ENCODE assay signal across 22 cellular contexts in the genomic region with DNA sequence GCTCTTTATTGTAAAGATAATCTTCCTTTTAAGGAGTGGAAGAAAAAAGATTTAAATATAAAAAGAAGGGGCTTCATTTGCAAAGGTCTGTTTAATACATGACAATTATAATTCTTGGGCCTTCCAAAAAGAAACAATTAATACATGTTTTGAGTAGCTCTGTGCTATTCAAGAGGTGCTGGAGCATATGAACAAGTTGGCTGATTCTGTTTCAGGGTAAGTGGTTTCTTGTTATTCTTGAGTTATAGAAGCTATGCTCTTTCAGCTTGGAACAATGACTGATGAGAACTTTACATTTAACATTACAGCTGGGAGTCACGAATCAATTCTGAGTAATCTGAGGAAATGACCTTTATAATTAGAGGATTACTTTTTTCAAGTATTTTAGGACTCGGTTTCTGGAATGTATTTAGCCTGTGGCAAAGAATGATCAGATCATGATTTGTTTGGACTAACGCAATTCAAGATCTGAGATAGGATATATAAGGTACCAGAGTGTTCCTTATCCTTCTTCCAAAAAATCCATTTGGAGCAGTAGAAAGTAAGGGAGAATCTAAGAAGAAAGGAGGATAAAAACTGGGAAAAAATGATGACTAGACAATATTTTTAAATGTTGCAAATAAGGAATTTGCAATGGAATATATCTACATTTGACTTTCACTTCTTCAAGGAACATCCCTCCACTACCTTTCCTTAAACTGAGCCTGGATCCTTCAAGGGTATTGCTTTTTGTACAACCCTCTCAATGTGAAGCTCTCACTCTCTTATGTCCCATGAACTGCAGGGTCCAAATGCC.
"Had no signal": no experiment of that assay in that cellular context is flagged by ENCODE, and none has a peak within 500 bp of the region (broad histone marks: within the 10 kb centered on the region; RNA-seq: fewer than 3 reads in every experiment).

No MANE protein-coding gene starts in this region.

- H3K4me3 Mint-ChIP-seq: activated naive CD8-positive, alpha-beta T cell treated with anti-CD3 and anti-CD28 coated beads for 36 hours; endodermal cell; mesothelial cell of epicardium; natural killer cell treated with Interleukin-12 subunit alpha and Interleukin-12 subunit beta and Interleukin-15 and Interleukin-18, amount 100 ng/mL, for 72 hours; stimulated activated memory B cell treated with anti-CD40 and anti-IgM and Interleukin-4, amounts not matched to agents 10 μg/mL and 1 μg/mL and 100 μg/mL, for 72 hours; T-helper 17 cell had no signal

- H3K4me1 ChIP-seq: parathyroid adenoma, spleen, upper lobe of left lung had no signal

- H3K27me3 Mint-ChIP-seq: activated naive CD8-positive, alpha-beta T cell treated with anti-CD3 and anti-CD28 coated beads for 36 hours; natural killer cell treated with Interleukin-12 subunit alpha and Interleukin-12 subunit beta and Interleukin-15 and Interleukin-18, amount 100 ng/mL, for 72 hours; stimulated activated memory B cell treated with anti-CD40 and anti-IgM and Interleukin-4, amounts not matched to agents 10 μg/mL and 1 μg/mL and 100 μg/mL, for 72 hours; T-helper 17 cell had no signal

- H3K36me3 Mint-ChIP-seq: activated naive CD8-positive, alpha-beta T cell treated with anti-CD3 and anti-CD28 coated beads for 36 hours; stimulated activated memory B cell treated with anti-CD40 and anti-IgM and Interleukin-4, amounts not matched to agents 10 μg/mL and 1 μg/mL and 100 μg/mL, for 72 hours had no signal

- DNase-seq: activated CD4-positive, alpha-beta T cell treated with anti-CD3 and anti-CD28 coated beads for 1 hour; activated naive CD8-positive, alpha-beta T cell treated with anti-CD3 and anti-CD28 coated beads for 36 hours; activated T-cell treated with anti-CD3 and anti-CD28 coated beads for 4 hours; amygdala; caudate nucleus; endodermal cell; kidney; spleen; stimulated activated CD4-positive, alpha-beta T cell treated with anti-CD3 and anti-CD28 coated beads, Interleukin-4, amount 100 ng/mL, for 4 hours; T-helper 17 cell; upper lobe of left lung had no signal

- H3K79me2 ChIP-seq: parathyroid adenoma had no signal

- H3K9ac ChIP-seq: parathyroid adenoma had no signal

- H3K27ac ChIP-seq: epithelial cell of prostate, neutrophil, parathyroid adenoma, spleen, thoracic aorta, upper lobe of left lung, VCaP had no signal

- FAIRE-seq: frontal cortex, kidney had no signal

- H3K27ac Mint-ChIP-seq: activated naive CD8-positive, alpha-beta T cell treated with anti-CD3 and anti-CD28 coated beads for 36 hours; endodermal cell; mesothelial cell of epicardium; natural killer cell treated with Interleukin-12 subunit alpha and Interleukin-12 subunit beta and Interleukin-15 and Interleukin-18, amount 100 ng/mL, for 72 hours; stimulated activated memory B cell treated with anti-CD40 and anti-IgM and Interleukin-4, amounts not matched to agents 10 μg/mL and 1 μg/mL and 100 μg/mL, for 72 hours; T-helper 17 cell had no signal

- H2AFZ ChIP-seq: parathyroid adenoma had no signal

- H3K4me3 ChIP-seq: lung, spleen, thoracic aorta, upper lobe of left lung had no signal

- H3K27me3 ChIP-seq: neutrophil, spleen, upper lobe of left lung had no signal

- H3K9me3 ChIP-seq: neutrophil, thoracic aorta, upper lobe of left lung had no signal

- ATAC-seq: left lobe of liver; natural killer cell treated with Interleukin-12 subunit alpha and Interleukin-12 subunit beta and Interleukin-15 and Interleukin-18, amount 100 ng/mL, for 72 hours; stimulated activated memory B cell treated with anti-CD40 and anti-IgM and Interleukin-4, amounts not matched to agents 10 μg/mL and 1 μg/mL and 100 μg/mL, for 72 hours; T-helper 17 cell had no signal

- H3K4me1 Mint-ChIP-seq: activated naive CD8-positive, alpha-beta T cell treated with anti-CD3 and anti-CD28 coated beads for 36 hours; stimulated activated memory B cell treated with anti-CD40 and anti-IgM and Interleukin-4, amounts not matched to agents 10 μg/mL and 1 μg/mL and 100 μg/mL, for 72 hours; T-helper 17 cell had no signal

- H3K36me3 ChIP-seq: neutrophil, spleen, thoracic aorta, upper lobe of left lung had no signal
